Comparison of ENCODE assay signal across 7 cellular contexts in the genomic region with DNA sequence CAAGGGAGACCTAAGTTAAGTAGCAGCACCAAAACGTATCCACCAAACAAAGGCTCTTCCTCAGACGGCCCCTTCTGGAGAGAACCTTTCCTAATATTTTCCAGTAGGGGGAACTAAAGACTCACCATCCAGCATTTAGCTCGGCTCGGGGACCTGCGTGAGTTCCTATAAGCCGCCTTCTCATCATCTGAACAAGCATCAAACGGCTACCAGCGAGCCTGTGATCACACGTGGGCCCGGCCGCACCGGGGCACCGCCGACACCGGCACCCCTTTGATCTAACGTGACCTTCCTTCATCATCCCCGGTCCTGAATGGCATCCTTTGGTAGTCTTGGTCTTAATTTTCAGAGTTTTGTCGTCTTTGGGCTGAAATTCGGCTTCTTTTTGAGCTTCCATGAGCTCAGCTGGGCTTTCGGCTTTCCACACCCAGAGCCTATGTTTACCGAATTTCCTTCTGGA. TPM values are rescaled to one million over a fixed set of nuclear protein-coding genes. Genes with fewer than 3 reads are reported as not detected.
DNase-seq lines count a peak whose midpoint lies in the region; ATAC-seq and TF ChIP-seq lines count a peak whose summit lies in the region.

No MANE protein-coding gene starts in this region.

- no peak for TF ChIP-seq EP300 in Ishikawa (IDR thresholded peaks at IDR 0.05; ENCODE audit: borderline replicate concordance)

- no peak for ATAC-seq in HG03135 (IDR thresholded peaks at IDR 0.05; ENCODE audit: unreplicated experiment)

- TF ChIP-seq RAD21 in Ishikawa (IDR thresholded peaks at IDR 0.05; ENCODE audit: low read depth): peak; percentile 90

- peaks cover 11% of the 10 kb centered on the region for H3K27me3 ChIP-seq in smooth muscle cell (ENCODE audit: low read depth)

- peak overlapping the region; percentile 96 for H3K4me2 ChIP-seq in smooth muscle cell

- no peaks in the 10 kb centered on the region for H3K36me3 ChIP-seq in smooth muscle cell (ENCODE audit: low read depth)

- no peaks in the 10 kb centered on the region for H3K9me3 ChIP-seq in smooth muscle cell (replicated peaks; ENCODE audit: low read depth)

- peak overlapping the region; percentile 99 for H2AFZ ChIP-seq in smooth muscle cell (ENCODE audit: low read depth)

- H3K4me1 ChIP-seq in smooth muscle cell (ENCODE audit: low read depth): peaks cover 6% of the 10 kb centered on the region

- H3F3A ChIP-seq in smooth muscle cell (ENCODE audit: low read depth): no peaks in the 10 kb centered on the region

- DNase-seq in NOMO-1 (lab: John Stamatoyannopoulos, UW; ENCODE audit: unreplicated experiment in 2 of 2) (peak; percentile 30 to 57), cardiac fibroblast (ENCODE audit: low read depth in 2 of 2) (peak; percentile 87 to 89), iPS-NIHi7 (ENCODE audit: extremely low spot score) (peak; percentile 70), smooth muscle cell (lab: John Stamatoyannopoulos, UW; ENCODE audit: unreplicated experiment) (peak; percentile 16)

- H3K4me3 ChIP-seq in cardiac fibroblast (replicated peaks in 1 of 2; ENCODE audit: low read depth in 2 of 2, low read length in 2 of 2) (peak overlapping the region; percentile 21), smooth muscle cell (peak overlapping the region; percentile 82)

- peak overlapping the region; percentile 4 for H3K27ac ChIP-seq in smooth muscle cell (ENCODE audit: low read depth)

- TF ChIP-seq CTCF in GM12873 (IDR thresholded peaks at IDR 0.05; ENCODE audit: insufficient read depth, low read depth, low read length, missing control alignments) (peak; percentile 25), cardiac fibroblast (IDR thresholded peaks at IDR 0.05; ENCODE audit: low read depth, low read length) (peak; percentile 59), smooth muscle cell (IDR thresholded peaks at IDR 0.05; ENCODE audit: borderline replicate concordance, insufficient read depth, poor library complexity, severe bottlenecking) (peak; percentile 79)

- under 1% methylated on average over 21 of the region's 21 CpGs for WGBS in smooth muscle cell (ENCODE audit: low lambda C conversion rate)

- H3K9ac ChIP-seq in smooth muscle cell (ENCODE audit: low read depth): peak overlapping the region; percentile 47

- H4K20me1 ChIP-seq in smooth muscle cell (ENCODE audit: low read depth): peaks cover 3% of the 10 kb centered on the region

- peaks cover 28% of the 10 kb centered on the region for H3K79me2 ChIP-seq in smooth muscle cell (ENCODE audit: low read depth)

TF ChIP-seq in Ishikawa, 13 proteins besides CTCF, POLR2A, EP300 and RAD21:
- TF ChIP-seq, protein P1, sequence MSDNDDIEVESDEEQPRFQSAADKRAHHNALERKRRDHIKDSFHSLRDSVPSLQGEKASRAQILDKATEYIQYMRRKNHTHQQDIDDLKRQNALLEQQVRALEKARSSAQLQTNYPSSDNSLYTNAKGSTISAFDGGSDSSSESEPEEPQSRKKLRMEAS (IDR thresholded peaks at IDR 0.05): 0 out of 2 replicates have a peak, but pooled peaks have one; percentile 30
- TF ChIP-seq CEBPB (IDR thresholded peaks at IDR 0.05) (no peak), TEAD4 (IDR thresholded peaks at IDR 0.05) (0 out of 2 replicates have a peak, but pooled peaks have one; percentile 21), TCF12 (IDR thresholded peaks at IDR 0.05; ENCODE audit: low read depth) (no peak)

RNA-seq across cellular contexts. Expression of gene ROBO2, which starts 1.4 kb away (rescaled TPM):
- total RNA-seq in smooth muscle cell: 54.4 and 69.7 TPM in 2 replicates
- 15.9 and 23.9 TPM in 2 replicates for polyA plus RNA-seq in smooth muscle cell

Comparison
In these comparisons a context has a peak if more than half of its experiments do, and no peak if none do; other contexts are left out.
1. CTCF ChIP-seq: peak in every context shown above with its lines; median percentile 79 in smooth muscle cell; 59 in cardiac fibroblast; 25 in GM12873.
2. DNase-seq: peak in every context shown above with its lines; median percentile 88 in cardiac fibroblast; 70 in iPS-NIHi7; 44 in NOMO-1; 16 in smooth muscle cell.